In the genomic region with DNA sequence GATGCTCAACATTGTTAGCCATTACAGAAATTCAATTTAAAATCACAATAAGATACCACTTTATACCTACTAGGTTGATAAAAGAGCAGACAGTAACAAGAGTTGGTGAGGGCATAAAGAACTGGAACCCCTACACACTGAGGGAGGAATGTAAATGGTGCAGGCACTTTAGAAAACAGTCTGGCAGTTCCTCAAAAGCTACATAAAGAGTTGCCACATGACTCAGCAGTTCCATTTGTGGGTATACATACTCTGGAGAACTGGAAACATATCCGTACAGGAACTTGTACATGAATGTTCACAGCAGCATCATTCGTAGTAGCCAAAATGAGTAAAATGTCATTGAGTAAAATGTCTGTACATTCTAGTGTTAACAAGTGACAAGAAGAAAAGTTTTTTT, we compare ENCODE assay signal across 13 cellular contexts. TPM values are rescaled to one million over a fixed set of nuclear protein-coding genes. Genes with fewer than 3 reads are reported as not detected.
DNase-seq lines count a peak whose midpoint lies in the region; ATAC-seq and TF ChIP-seq lines count a peak whose summit lies in the region.
"Had no signal": no experiment of that assay in that cellular context is flagged by ENCODE, and none has a peak within 500 bp of the region (broad histone marks: within the 10 kb centered on the region; RNA-seq: fewer than 3 reads in every experiment).

No MANE protein-coding gene starts in this region.

- H3K36me3 ChIP-seq in mucosa of descending colon (ENCODE audit: low read depth), result no peaks in the 10 kb centered on the region

- peaks cover 15% of the 10 kb centered on the region for H3K9me3 Mint-ChIP-seq in activated naive CD4-positive, alpha-beta T cell treated with anti-CD3 and anti-CD28 coated beads for 36 hours

- H3K4me1 Mint-ChIP-seq in activated naive CD4-positive, alpha-beta T cell treated with anti-CD3 and anti-CD28 coated beads for 36 hours (ENCODE audit: low read depth), result peaks cover 29% of the 10 kb centered on the region

- CTCF ChIA-PET in activated naive CD4-positive, alpha-beta T cell treated with anti-CD3 and anti-CD28 coated beads for 36 hours (lab: Charles Lee), result no interaction called here

- H3K4me3 Mint-ChIP-seq in activated naive CD4-positive, alpha-beta T cell treated with anti-CD3 and anti-CD28 coated beads for 36 hours, result no peak overlapping the region
- H3K4me3 Mint-ChIP-seq: activated T-cell treated with anti-CD3 and anti-CD28 coated beads, Interleukin-2, amount 50 U/mL, for 72 hours had no signal

- no peaks in the 10 kb centered on the region for H3K4me1 ChIP-seq in mucosa of descending colon (ENCODE audit: low read depth)

- no peaks in the 10 kb centered on the region for H3K27me3 Mint-ChIP-seq in activated naive CD4-positive, alpha-beta T cell treated with anti-CD3 and anti-CD28 coated beads for 36 hours (ENCODE audit: low read depth)

- H3K36me3 Mint-ChIP-seq in activated naive CD4-positive, alpha-beta T cell treated with anti-CD3 and anti-CD28 coated beads for 36 hours (ENCODE audit: low read depth), result peaks cover 35% of the 10 kb centered on the region

- DNase-seq in GDM1 (lab: John Stamatoyannopoulos, UW) (peak; percentile 67), MV-4-11 (lab: John Stamatoyannopoulos, UW) (peak; percentile 95), astrocyte of the hippocampus (ENCODE audit: low read depth, low spot score) (peak; percentile 33), mucosa of descending colon (no peak), amygdala (lab: John Stamatoyannopoulos, UW) (no peak)
- no peak for DNase-seq in activated naive CD4-positive, alpha-beta T cell treated with anti-CD3 and anti-CD28 coated beads for 36 hours
- DNase-seq in stimulated activated CD4-positive, alpha-beta T cell treated with anti-CD3 and anti-CD28 coated beads, Interleukin-4, amount 100 ng/mL, for 24 hours, result no peak
- DNase-seq: activated T-cell treated with anti-CD3 and anti-CD28 coated beads, Interleukin-2, amount 50 U/mL, for 72 hours; DMS 273 treated with DMSO at 0.1 percent for 48 hours; NCI-H2029; nucleus accumbens had no signal

- no peak overlapping the region for H3K27ac Mint-ChIP-seq in activated naive CD4-positive, alpha-beta T cell treated with anti-CD3 and anti-CD28 coated beads for 36 hours
- H3K27ac Mint-ChIP-seq: activated T-cell treated with anti-CD3 and anti-CD28 coated beads, Interleukin-2, amount 50 U/mL, for 72 hours had no signal

- peaks cover 14% of the 10 kb centered on the region for H3K9me3 ChIP-seq in mucosa of descending colon

- peak; percentile 24 for ATAC-seq in mucosa of descending colon
- ATAC-seq in HG02610 (IDR thresholded peaks at IDR 0.05; ENCODE audit: unreplicated experiment), result no peak
- ATAC-seq: left lobe of liver had no signal

- no peak overlapping the region for H3K4me3 ChIP-seq in mucosa of descending colon

- intact Hi-C loops in mucosa of descending colon (cut with DNase I, micrococcal nuclease), result no loop called here
- intact Hi-C loops in activated naive CD4-positive, alpha-beta T cell treated with anti-CD3 and anti-CD28 coated beads for 36 hours (cut with micrococcal nuclease), result no loop called here

- TF ChIP-seq CTCF in mucosa of descending colon (IDR thresholded peaks at IDR 0.05), result no peak

RNA-seq across cellular contexts. Expression of a gene that starts 17.0 kb away (rescaled TPM):
- total RNA-seq in mucosa of descending colon, result 10 to 100 TPM; 20.4 to 25.3 (median 21.5) TPM
- total RNA-seq in activated naive CD4-positive, alpha-beta T cell treated with anti-CD3 and anti-CD28 coated beads for 36 hours, result 10 to 100 TPM; 21.2 to 23.7 TPM

RNA-seq across cellular contexts. Expression of a gene that starts 17.1 kb away (rescaled TPM):
- 10 to 100 TPM in 2 of 3 donors, 1 to 10 TPM in 1; 9.2 to 10.8 (median 10.5) TPM for total RNA-seq in mucosa of descending colon
- total RNA-seq in activated naive CD4-positive, alpha-beta T cell treated with anti-CD3 and anti-CD28 coated beads for 36 hours, result 10 to 100 TPM; 14.9 to 16.9 TPM

Comparison
In these comparisons a context has a peak if more than half of its experiments do, and no peak if none do; other contexts are left out.
1. DNase-seq: peak in GDM1 (single experiment), MV-4-11 (single experiment) and astrocyte of the hippocampus (single experiment); none in mucosa of descending colon (0 of 3), activated naive CD4-positive, alpha-beta T cell treated with anti-CD3 and anti-CD28 coated beads for 36 hours (single experiment), stimulated activated CD4-positive, alpha-beta T cell treated with anti-CD3 and anti-CD28 coated beads, Interleukin-4, amount 100 ng/mL, for 24 hours (single experiment) and amygdala (0 of 56).